1 cellular context compared by ENCODE assay signal in the genomic region with DNA sequence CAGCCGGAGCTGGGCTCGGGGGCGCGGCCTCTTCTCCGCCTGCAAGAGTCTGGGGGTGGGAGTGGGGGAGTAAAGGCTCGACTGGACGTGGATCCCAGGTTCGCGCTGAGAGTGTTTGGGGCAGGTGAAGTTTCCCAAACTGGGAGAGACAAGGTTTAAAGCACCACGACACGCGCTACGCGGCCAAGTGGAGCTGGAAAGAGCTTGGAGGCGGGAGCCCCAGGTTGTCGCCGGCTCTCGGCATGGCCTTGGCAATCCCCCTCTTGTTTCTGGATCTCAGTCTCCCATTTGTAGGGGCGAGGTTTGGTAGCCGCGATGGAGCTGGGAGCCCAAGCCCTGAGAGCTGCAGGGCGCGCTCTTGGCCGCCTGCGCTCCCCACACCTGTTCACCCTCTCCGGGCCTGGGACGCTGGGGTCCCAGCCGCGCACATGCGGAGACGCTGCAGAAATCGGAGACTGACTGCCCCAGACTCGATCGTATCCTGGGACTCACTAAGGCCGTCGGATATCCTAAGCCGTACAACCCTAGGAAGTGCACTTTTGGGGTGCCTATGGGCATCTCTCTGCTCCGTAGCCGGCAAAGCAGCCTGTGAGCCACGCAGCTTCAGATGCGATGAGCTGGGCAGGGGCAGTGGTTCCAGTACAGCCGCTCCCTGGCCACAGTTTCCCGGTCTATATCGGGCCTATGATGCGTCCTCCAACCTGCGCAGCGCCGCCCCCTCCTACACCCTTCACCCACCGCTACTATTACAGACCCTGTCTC.
TF ChIP-seq lines count a peak whose summit lies in the region.

No MANE protein-coding gene starts in this region.

TF ChIP-seq in H1, 55 proteins besides CTCF, POLR2A, EP300 and RAD21 (continued from another document):
- TF ChIP-seq CTBP2 (IDR thresholded peaks at IDR 0.05; ENCODE audit: borderline replicate concordance, insufficient read depth, insufficient read length, low read length) (peak; percentile 74), NRF1 (IDR thresholded peaks at IDR 0.05; ENCODE audit: low read depth, low read length) (0 out of 2 replicates have a peak, but pooled peaks have one; percentile 6)
TF ChIP-seq in H1: peak in this region for 9.
